Comparison of ENCODE assay signal across 1 cellular context in the genomic region with DNA sequence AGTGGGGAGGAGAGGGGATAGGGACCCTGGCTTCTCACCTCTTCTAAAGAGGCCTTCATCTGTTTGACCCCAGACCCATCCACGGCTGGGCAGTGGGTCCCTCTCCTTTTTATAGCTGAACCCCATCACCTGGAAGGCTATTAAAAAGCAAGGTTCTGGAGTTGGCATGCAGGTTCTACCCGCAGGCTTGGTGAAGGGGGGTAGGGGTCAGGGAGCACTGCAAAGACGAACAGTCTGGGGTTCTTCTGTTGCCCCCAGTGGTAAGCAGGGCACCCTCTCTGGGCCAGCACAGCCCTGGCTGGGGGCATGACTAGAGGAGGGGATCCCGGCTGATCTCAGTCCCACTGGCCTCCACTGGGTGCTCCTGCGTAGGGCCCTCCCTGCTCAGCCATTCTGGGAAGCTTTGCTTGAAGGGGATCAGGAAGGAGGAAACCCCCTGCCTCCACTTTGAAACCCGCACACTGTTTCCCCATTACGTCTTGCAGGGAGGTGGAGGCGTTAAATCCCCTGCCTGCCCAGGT.
TF ChIP-seq lines count a peak whose summit lies in the region.

No MANE protein-coding gene starts in this region.

TF ChIP-seq in H1, 55 proteins besides CTCF, POLR2A, EP300 and RAD21:
- TF ChIP-seq RBBP5 (IDR thresholded peaks at IDR 0.05; ENCODE audit: borderline replicate concordance, low read depth, low read length), result no peak
- TF ChIP-seq GTF2F1 (IDR thresholded peaks at IDR 0.05; ENCODE audit: borderline replicate concordance, low read depth, low read length), result no peak
- no peak for TF ChIP-seq BCL11A (IDR thresholded peaks at IDR 0.05; ENCODE audit: low read depth in 2 of 2, low read length in 2 of 2)
- no peak for TF ChIP-seq BRCA1 (IDR thresholded peaks at IDR 0.05; ENCODE audit: low read depth, low read length)
- no peak for TF ChIP-seq TAF7 (optimal IDR thresholded peaks at IDR 0.05; ENCODE audit: borderline replicate concordance, low read depth, low read length)
- TF ChIP-seq SP4 (IDR thresholded peaks at IDR 0.05; ENCODE audit: low read length), result no peak
- no peak for TF ChIP-seq YY1 (IDR thresholded peaks at IDR 0.05; ENCODE audit: low read depth, low read length)
- no peak for TF ChIP-seq TEAD4 (IDR thresholded peaks at IDR 0.05; ENCODE audit: low read depth, low read length)
- no peak for TF ChIP-seq JUN (IDR thresholded peaks at IDR 0.05; ENCODE audit: low read depth, low read length)
- TF ChIP-seq CTBP2 (IDR thresholded peaks at IDR 0.05; ENCODE audit: borderline replicate concordance, insufficient read depth, insufficient read length, low read length), result no peak
- no peak for TF ChIP-seq SIX5 (IDR thresholded peaks at IDR 0.05; ENCODE audit: low read depth, low read length)
- no peak for TF ChIP-seq POU5F1 (IDR thresholded peaks at IDR 0.05; ENCODE audit: low read depth, low read length)
- no peak for TF ChIP-seq NRF1 (IDR thresholded peaks at IDR 0.05; ENCODE audit: low read depth, low read length)
- TF ChIP-seq RNF2 (IDR thresholded peaks at IDR 0.05; ENCODE audit: borderline replicate concordance, low read depth, low read length, missing control alignments, poor library complexity, severe bottlenecking), result no peak
- TF ChIP-seq SIRT6 (IDR thresholded peaks at IDR 0.05; ENCODE audit: low read length), result no peak
- TF ChIP-seq, protein P1, sequence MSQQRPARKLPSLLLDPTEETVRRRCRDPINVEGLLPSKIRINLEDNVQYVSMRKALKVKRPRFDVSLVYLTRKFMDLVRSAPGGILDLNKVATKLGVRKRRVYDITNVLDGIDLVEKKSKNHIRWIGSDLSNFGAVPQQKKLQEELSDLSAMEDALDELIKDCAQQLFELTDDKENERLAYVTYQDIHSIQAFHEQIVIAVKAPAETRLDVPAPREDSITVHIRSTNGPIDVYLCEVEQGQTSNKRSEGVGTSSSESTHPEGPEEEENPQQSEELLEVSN (IDR thresholded peaks at IDR 0.05), result no peak
- no peak for TF ChIP-seq SUZ12 (IDR thresholded peaks at IDR 0.05; ENCODE audit: low read length)
- no peak for TF ChIP-seq HDAC6 (IDR thresholded peaks at IDR 0.05; ENCODE audit: low read depth, low read length)
- TF ChIP-seq TBP (IDR thresholded peaks at IDR 0.05; ENCODE audit: low read depth, low read length), result no peak
